ENCODE assay signal across 23 cellular contexts in genomic region chr6:73642530-73642929, GRCh38. TPM values are rescaled to one million over a fixed set of nuclear protein-coding genes. Genes with fewer than 3 reads are reported as not detected.
DNase-seq lines count a peak whose midpoint lies in the region; ATAC-seq and TF ChIP-seq lines count a peak whose summit lies in the region.
"Had no signal": no experiment of that assay in that cellular context is flagged by ENCODE, and none has a peak within 500 bp of the region (broad histone marks: within the 10 kb centered on the region; RNA-seq: fewer than 3 reads in every experiment).

No MANE protein-coding gene starts in this region.

- H3K9ac ChIP-seq in parathyroid adenoma, result no peak overlapping the region

- H3K79me2 ChIP-seq in parathyroid adenoma, result no peaks in the 10 kb centered on the region

- CTCF ChIA-PET in Panc1 (lab: Charles Lee), result no interaction called here

- 0 out of 2 replicates have a peak overlapping the region, but pooled peaks have one; percentile 12 for H3K27ac ChIP-seq in Panc1 (ENCODE audit: low read length)
- peak overlapping the region; percentile 53 for H3K27ac ChIP-seq in parathyroid adenoma
- H3K27ac ChIP-seq: RWPE1 had no signal

- H3K36me3 ChIP-seq in Panc1 (ENCODE audit: control insufficient read depth, insufficient read depth, low read length) (0 out of 2 replicates have a peak, but pooled peaks cover 5% of the 10 kb centered on the region), parathyroid adenoma (ENCODE audit: control insufficient read depth, insufficient read depth, low read length) (peaks cover 3% of the 10 kb centered on the region)
- H3K36me3 ChIP-seq: BE2C had no signal

- no peak for ATAC-seq in Panc1
- ATAC-seq: HCT116, K562, T-helper 17 cell had no signal

- in situ Hi-C loops in Panc1 (cut with HindIII; ENCODE audit: low pct_unique_long_range_greater_than_20kb, low sequenced_read_pairs), result no loop called here

- no peak for TF ChIP-seq CTCF in Panc1 (IDR thresholded peaks at IDR 0.05)
- TF ChIP-seq CTCF in fibroblast of villous mesenchyme (IDR thresholded peaks at IDR 0.05; ENCODE audit: insufficient read depth, low read depth, low read length), result no peak
- no peak for TF ChIP-seq CTCF in parathyroid adenoma (IDR thresholded peaks at IDR 0.05)

- H2AFZ ChIP-seq in parathyroid adenoma, result no peak overlapping the region

- H3K4me3 ChIP-seq in Panc1 (ENCODE audit: low read depth in 2 of 2, low read length in 2 of 2), result no peak overlapping the region
- no peak overlapping the region for H3K4me3 ChIP-seq in fibroblast of villous mesenchyme (ENCODE audit: low read depth, low read length)
- peak overlapping the region; percentile 13 for H3K4me3 ChIP-seq in parathyroid adenoma (ENCODE audit: low read depth, low read length)
- H3K4me3 ChIP-seq: K562 had no signal

- peak overlapping the region; percentile 16 for H3K4me2 ChIP-seq in parathyroid adenoma (ENCODE audit: low read length)

- peaks cover 8% of the 10 kb centered on the region; the same call in 1 of the 2 replicates for H3K4me1 ChIP-seq in Panc1 (ENCODE audit: control insufficient read depth, insufficient read depth, low read length)
- H3K4me1 ChIP-seq in parathyroid adenoma, result peaks cover 34% of the 10 kb centered on the region
- H3K4me1 ChIP-seq: BE2C had no signal

- POLR2A ChIA-PET in Panc1 (lab: Charles Lee), result no interaction called here

- H3K27me3 ChIP-seq in Panc1 (ENCODE audit: control insufficient read depth, insufficient read depth, low read length) (no peaks in the 10 kb centered on the region), parathyroid adenoma (ENCODE audit: control insufficient read depth, insufficient read depth, low read length) (no peaks in the 10 kb centered on the region)
- H3K27me3 ChIP-seq: BE2C had no signal

- intact Hi-C loops in Panc1 (cut with micrococcal nuclease; ENCODE audit: unreplicated experiment), result no loop called here

- no TSS peak for BruUV-seq in Panc1 (replicated peaks; lab: Mats Ljungman, UMichigan)

- no peaks in the 10 kb centered on the region for H3K9me3 ChIP-seq in Panc1 (ENCODE audit: control insufficient read depth, insufficient read depth, low read depth, low read length)
- no peaks in the 10 kb centered on the region for H3K9me3 ChIP-seq in parathyroid adenoma (ENCODE audit: control insufficient read depth, low read length)
- H3K9me3 ChIP-seq: BE2C had no signal

- DNase-seq in Panc1 (ENCODE audit: low read depth, low spot score) (no peak), fibroblast of villous mesenchyme (ENCODE audit: low read depth) (peak; percentile 26), NCI-H2081 (lab: John Stamatoyannopoulos, UW) (no peak), NCI-H1436 (lab: John Stamatoyannopoulos, UW) (no peak), putamen (ENCODE audit: low spot score) (no peak)
- no peak for DNase-seq in activated CD8-positive, alpha-beta memory T cell treated with anti-CD3 and anti-CD28 coated beads for 24 hours
- DNase-seq: BE2C; Calu3; DMS153; DND-41; MV-4-11; NCI-H1105; NCI-H146; NCI-H1930; NCI-H446 treated with DMSO at 0.1 percent for 48 hours; NCI-H526; NK-92 treated with Interleukin-12 subunit alpha and Interleukin-12 subunit beta, amount 100 ng/mL, for 24 hours; SHP77; T-helper 17 cell had no signal

RNA-seq across cellular contexts. Expression of gene SLC17A5, which starts 11.3 kb away (rescaled TPM):
- 20.6 TPM for total RNA-seq in Panc1 (2021; ENCODE audit: unreplicated experiment)
- polyA plus RNA-seq in Panc1 (2012; ENCODE audit: insufficient read length), result 11.1 TPM
- 40.3 and 46.6 TPM in 2 replicates for total RNA-seq in fibroblast of villous mesenchyme

RNA-seq across cellular contexts. Expression of gene CD109, which starts 53.5 kb away (rescaled TPM):
- total RNA-seq in Panc1 (2021; ENCODE audit: unreplicated experiment) (46.1 TPM), fibroblast of villous mesenchyme (27.2 and 43.2 TPM in 2 replicates)
- polyA plus RNA-seq in Panc1 (2012; ENCODE audit: insufficient read length), result 14.5 TPM
